Comparison of ENCODE assay signal across 1 cellular context in the genomic region with DNA sequence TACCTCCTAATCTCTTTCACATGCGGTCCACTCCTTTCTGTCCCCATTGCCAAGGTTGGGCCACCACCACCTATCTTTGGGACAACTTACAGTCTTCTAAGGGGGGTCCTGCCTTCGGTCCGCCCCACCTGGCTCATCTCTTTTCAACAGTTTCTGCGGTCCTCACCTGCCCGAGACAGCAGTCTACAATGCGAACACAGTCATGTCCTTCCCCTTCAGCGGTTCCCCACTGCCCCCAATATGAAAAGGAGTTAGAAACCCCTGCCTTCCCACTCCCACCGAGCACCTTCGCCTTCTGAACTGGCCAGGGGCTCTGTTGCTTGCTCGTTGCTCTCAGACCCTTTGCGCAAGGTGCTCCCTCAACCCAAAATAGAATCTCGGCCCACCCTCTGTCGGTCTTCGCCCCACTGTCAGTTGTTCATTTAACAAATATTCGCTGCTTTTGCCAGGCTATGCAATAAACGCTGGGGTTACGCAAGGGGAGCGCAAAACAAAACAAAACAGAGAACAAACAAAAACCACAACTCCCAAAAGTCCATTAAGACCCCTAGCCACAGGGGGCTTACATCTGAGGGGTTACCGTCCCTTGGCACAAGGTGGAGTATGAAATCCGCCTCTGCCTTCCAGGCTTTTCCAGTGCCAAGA.
TF ChIP-seq lines count a peak whose summit lies in the region.

No MANE protein-coding gene starts in this region.

TF ChIP-seq in HCT116, 20 proteins besides CTCF, POLR2A, EP300 and RAD21 (continued from another document):
- TF ChIP-seq, protein P1, sequence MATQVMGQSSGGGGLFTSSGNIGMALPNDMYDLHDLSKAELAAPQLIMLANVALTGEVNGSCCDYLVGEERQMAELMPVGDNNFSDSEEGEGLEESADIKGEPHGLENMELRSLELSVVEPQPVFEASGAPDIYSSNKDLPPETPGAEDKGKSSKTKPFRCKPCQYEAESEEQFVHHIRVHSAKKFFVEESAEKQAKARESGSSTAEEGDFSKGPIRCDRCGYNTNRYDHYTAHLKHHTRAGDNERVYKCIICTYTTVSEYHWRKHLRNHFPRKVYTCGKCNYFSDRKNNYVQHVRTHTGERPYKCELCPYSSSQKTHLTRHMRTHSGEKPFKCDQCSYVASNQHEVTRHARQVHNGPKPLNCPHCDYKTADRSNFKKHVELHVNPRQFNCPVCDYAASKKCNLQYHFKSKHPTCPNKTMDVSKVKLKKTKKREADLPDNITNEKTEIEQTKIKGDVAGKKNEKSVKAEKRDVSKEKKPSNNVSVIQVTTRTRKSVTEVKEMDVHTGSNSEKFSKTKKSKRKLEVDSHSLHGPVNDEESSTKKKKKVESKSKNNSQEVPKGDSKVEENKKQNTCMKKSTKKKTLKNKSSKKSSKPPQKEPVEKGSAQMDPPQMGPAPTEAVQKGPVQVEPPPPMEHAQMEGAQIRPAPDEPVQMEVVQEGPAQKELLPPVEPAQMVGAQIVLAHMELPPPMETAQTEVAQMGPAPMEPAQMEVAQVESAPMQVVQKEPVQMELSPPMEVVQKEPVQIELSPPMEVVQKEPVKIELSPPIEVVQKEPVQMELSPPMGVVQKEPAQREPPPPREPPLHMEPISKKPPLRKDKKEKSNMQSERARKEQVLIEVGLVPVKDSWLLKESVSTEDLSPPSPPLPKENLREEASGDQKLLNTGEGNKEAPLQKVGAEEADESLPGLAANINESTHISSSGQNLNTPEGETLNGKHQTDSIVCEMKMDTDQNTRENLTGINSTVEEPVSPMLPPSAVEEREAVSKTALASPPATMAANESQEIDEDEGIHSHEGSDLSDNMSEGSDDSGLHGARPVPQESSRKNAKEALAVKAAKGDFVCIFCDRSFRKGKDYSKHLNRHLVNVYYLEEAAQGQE (IDR thresholded peaks at IDR 0.05; ENCODE audit: low read depth), result no peak
- TF ChIP-seq ELF1 (IDR thresholded peaks at IDR 0.05; ENCODE audit: borderline replicate concordance, low read depth), result no peak
- TF ChIP-seq, protein P2, sequence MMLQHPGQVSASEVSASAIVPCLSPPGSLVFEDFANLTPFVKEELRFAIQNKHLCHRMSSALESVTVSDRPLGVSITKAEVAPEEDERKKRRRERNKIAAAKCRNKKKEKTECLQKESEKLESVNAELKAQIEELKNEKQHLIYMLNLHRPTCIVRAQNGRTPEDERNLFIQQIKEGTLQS (IDR thresholded peaks at IDR 0.05), result no peak
- TF ChIP-seq SRF (IDR thresholded peaks at IDR 0.05; ENCODE audit: low read depth), result no peak
- TF ChIP-seq, protein P3, sequence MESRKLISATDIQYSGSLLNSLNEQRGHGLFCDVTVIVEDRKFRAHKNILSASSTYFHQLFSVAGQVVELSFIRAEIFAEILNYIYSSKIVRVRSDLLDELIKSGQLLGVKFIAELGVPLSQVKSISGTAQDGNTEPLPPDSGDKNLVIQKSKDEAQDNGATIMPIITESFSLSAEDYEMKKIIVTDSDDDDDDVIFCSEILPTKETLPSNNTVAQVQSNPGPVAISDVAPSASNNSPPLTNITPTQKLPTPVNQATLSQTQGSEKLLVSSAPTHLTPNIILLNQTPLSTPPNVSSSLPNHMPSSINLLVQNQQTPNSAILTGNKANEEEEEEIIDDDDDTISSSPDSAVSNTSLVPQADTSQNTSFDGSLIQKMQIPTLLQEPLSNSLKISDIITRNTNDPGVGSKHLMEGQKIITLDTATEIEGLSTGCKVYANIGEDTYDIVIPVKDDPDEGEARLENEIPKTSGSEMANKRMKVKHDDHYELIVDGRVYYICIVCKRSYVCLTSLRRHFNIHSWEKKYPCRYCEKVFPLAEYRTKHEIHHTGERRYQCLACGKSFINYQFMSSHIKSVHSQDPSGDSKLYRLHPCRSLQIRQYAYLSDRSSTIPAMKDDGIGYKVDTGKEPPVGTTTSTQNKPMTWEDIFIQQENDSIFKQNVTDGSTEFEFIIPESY (IDR thresholded peaks at IDR 0.05; ENCODE audit: extremely low read depth, insufficient replicate concordance, low read length), result no peak
- no peak for TF ChIP-seq ZFX (IDR thresholded peaks at IDR 0.05)
- TF ChIP-seq ZNF274 (IDR thresholded peaks at IDR 0.05; ENCODE audit: low read depth, low read length), result no peak
TF ChIP-seq in HCT116: peak in this region for 0.
